ENCODE assay signal across 20 cellular contexts in genomic region chr15:58285921-58286278, GRCh38.
"Had no signal": no experiment of that assay in that cellular context is flagged by ENCODE, and none has a peak within 500 bp of the region (broad histone marks: within the 10 kb centered on the region; RNA-seq: fewer than 3 reads in every experiment).

No MANE protein-coding gene starts in this region.

- DNase-seq: activated CD4-positive, alpha-beta T cell treated with anti-CD3 and anti-CD28 coated beads for 1 hour; activated CD4-positive, alpha-beta T cell treated with anti-CD3 and anti-CD28 coated beads, Interleukin-2, amount 50 U/mL, for 1 hour; activated CD8-positive, alpha-beta T cell treated with anti-CD3 and anti-CD28 coated beads, Interleukin-2, amount 10 ng/mL, durations not matched to agents 7 days and 5 days; activated gamma-delta T cell treated with Interleukin-2 at 50 U/mL for 16 hours; adrenal gland; central memory CD4-positive, alpha-beta T cell; colonic mucosa; esophagus squamous epithelium; heart right ventricle; kidney glomerular epithelial cell; left ventricle myocardium inferior; midbrain; stimulated activated CD4-positive, alpha-beta T cell treated with anti-CD3 and anti-CD28 coated beads, Interleukin-1b, Interleukin-23, amount 100 ng/mL, for 48 hours; stimulated activated naive CD8-positive, alpha-beta T cell treated with anti-CD3 and anti-CD28 coated beads, Interleukin-15, amount 100 ng/mL, for 72 hours had no signal

- H3K27ac ChIP-seq: adrenal gland, ascending aorta, colonic mucosa, heart right ventricle, left ventricle myocardium inferior, right atrium auricular region, tibial nerve had no signal

- ATAC-seq: activated CD8-positive, alpha-beta T cell treated with anti-CD3 and anti-CD28 coated beads, Interleukin-2, amount 10 ng/mL, durations not matched to agents 7 days and 5 days; activated naive CD4-positive, alpha-beta T cell treated with anti-CD3 and anti-CD28 coated beads, Interleukin-2, amount 50 U/mL, for 72 hours; heart right ventricle; natural killer cell treated with Interleukin-12 subunit alpha and Interleukin-12 subunit beta and Interleukin-15 and Interleukin-18, amount 100 ng/mL, for 72 hours; stimulated activated naive CD8-positive, alpha-beta T cell treated with anti-CD3 and anti-CD28 coated beads, Interleukin-15, amount 100 ng/mL, for 72 hours had no signal

- H3K4me3 ChIP-seq: adrenal gland, ascending aorta, colonic mucosa, esophagus squamous epithelium, heart right ventricle, left ventricle myocardium inferior, prostate gland, right atrium auricular region, tibial nerve had no signal

- H3K4me1 ChIP-seq: adrenal gland, ascending aorta, colonic mucosa, left ventricle myocardium inferior, prostate gland, right atrium auricular region, tibial nerve had no signal

- H3K9me3 ChIP-seq: adrenal gland, ascending aorta, colonic mucosa, esophagus squamous epithelium, heart right ventricle, left ventricle myocardium inferior, prostate gland, right atrium auricular region, tibial nerve had no signal

- H3K36me3 ChIP-seq: adrenal gland, ascending aorta, colonic mucosa, esophagus squamous epithelium, heart right ventricle, left ventricle myocardium inferior, prostate gland, right atrium auricular region, tibial nerve had no signal

- H3K27me3 ChIP-seq: adrenal gland, ascending aorta, colonic mucosa, esophagus squamous epithelium, heart right ventricle, right atrium auricular region, tibial nerve had no signal
